17 cellular contexts compared by ENCODE assay signal in the genomic region with DNA sequence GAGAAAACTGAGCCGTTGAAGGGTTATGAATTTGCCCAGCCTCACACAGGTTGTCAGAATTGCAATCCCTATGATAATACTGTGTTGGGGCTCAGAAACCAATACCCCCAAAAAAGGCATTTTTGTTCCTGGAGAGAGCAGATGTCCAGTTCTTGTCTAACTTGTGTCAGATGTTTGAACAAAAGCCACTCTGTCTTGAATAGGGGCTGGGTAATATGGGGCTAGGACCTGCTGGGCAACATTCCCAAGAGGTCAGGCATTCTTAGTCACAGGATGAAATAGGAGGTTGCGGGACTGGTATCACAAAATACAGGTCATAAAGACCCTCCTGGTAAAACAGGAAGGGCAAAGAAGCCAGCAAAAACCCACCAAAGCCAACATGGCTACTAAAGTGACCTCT.
"Had no signal": no experiment of that assay in that cellular context is flagged by ENCODE, and none has a peak within 500 bp of the region (broad histone marks: within the 10 kb centered on the region; RNA-seq: fewer than 3 reads in every experiment).

No MANE protein-coding gene starts in this region.

- ATAC-seq: activated CD8-positive, alpha-beta T cell treated with anti-CD3 and anti-CD28 coated beads, Interleukin-2, amount 10 ng/mL, durations not matched to agents 7 days and 5 days; activated T-cell treated with anti-CD3 and anti-CD28 coated beads, Interleukin-2, amount 50 U/mL, for 4 hours; heart right ventricle; sciatic nerve; stimulated activated memory B cell treated with anti-CD40 and anti-IgM and Interleukin-4, amounts not matched to agents 10 μg/mL and 1 μg/mL and 100 μg/mL, for 72 hours had no signal

- H3K27me3 ChIP-seq: brain microvascular endothelial cell, colonic mucosa, esophagus muscularis mucosa, heart right ventricle had no signal

- H3K4me3 ChIP-seq: colonic mucosa, esophagus muscularis mucosa, heart right ventricle, thoracic aorta had no signal

- H3K27ac ChIP-seq: brain microvascular endothelial cell, colonic mucosa, esophagus muscularis mucosa, heart right ventricle, thoracic aorta had no signal

- H3K36me3 ChIP-seq: brain microvascular endothelial cell, colonic mucosa, esophagus muscularis mucosa, heart right ventricle, thoracic aorta had no signal

- H3K9me3 ChIP-seq: colonic mucosa, esophagus muscularis mucosa, thoracic aorta had no signal

- H3K4me1 ChIP-seq: colonic mucosa, esophagus muscularis mucosa, heart right ventricle had no signal

- DNase-seq: activated CD4-positive, alpha-beta T cell treated with anti-CD3 and anti-CD28 coated beads, Interleukin-2, amount 10 ng/mL, durations not matched to agents 7 days and 5 days; activated CD8-positive, alpha-beta T cell treated with anti-CD3 and anti-CD28 coated beads, Interleukin-2, amount 10 ng/mL, durations not matched to agents 7 days and 5 days; activated effector memory CD4-positive, alpha-beta T cell treated with Interleukin-2 at 50 U/mL for 16 hours; activated naive CD4-positive, alpha-beta T cell treated with anti-CD3 and anti-CD28 coated beads, Interleukin-2, amount 50 U/mL, for 16 hours; activated T-cell treated with anti-CD3 and anti-CD28 coated beads, Interleukin-2, amount 50 U/mL, for 4 hours; aorta; brain microvascular endothelial cell; colonic mucosa; heart right ventricle; nephron progenitor cell; nucleus accumbens; stimulated activated CD4-positive, alpha-beta T cell treated with anti-CD3 and anti-CD28 coated beads, Interleukin-4, amount 100 ng/mL, for 4 hours; T1000 had no signal
